Comparison of ENCODE assay signal across 1 cellular context in the genomic region with DNA sequence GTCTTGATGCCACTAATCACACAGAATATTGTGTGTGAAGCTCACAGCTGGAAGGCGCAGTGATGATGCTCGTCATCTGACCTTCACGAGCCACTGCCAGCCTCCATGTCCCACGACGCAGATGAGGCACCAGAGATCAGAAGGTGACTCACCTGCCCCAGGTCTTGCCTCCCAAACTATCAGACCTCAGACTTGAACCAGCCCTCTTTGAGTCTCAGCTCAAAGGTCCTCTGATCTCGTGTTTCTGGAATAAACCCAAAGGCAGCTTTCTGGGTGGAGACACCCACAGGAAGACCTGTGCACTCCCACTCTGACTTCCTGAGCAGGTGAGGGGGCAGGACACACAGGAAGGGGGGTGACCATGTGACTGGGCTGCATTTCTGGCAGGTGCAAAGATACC.
TF ChIP-seq lines count a peak whose summit lies in the region.

No MANE protein-coding gene starts in this region.

TF ChIP-seq in H1, 55 proteins besides CTCF, POLR2A, EP300 and RAD21:
- no peak for TF ChIP-seq BCL11A (IDR thresholded peaks at IDR 0.05; ENCODE audit: low read depth in 2 of 2, low read length in 2 of 2)
- no peak for TF ChIP-seq ZNF274 (IDR thresholded peaks at IDR 0.05; ENCODE audit: borderline replicate concordance, extremely low read depth, low read length)
- no peak for TF ChIP-seq JUN (IDR thresholded peaks at IDR 0.05; ENCODE audit: low read depth, low read length)
- TF ChIP-seq MAFK (IDR thresholded peaks at IDR 0.05; ENCODE audit: low read depth, low read length), result no peak
- no peak for TF ChIP-seq FOSL1 (IDR thresholded peaks at IDR 0.05; ENCODE audit: insufficient read depth, low read depth, low read length)
- TF ChIP-seq YY1 (IDR thresholded peaks at IDR 0.05; ENCODE audit: low read depth, low read length), result no peak
- TF ChIP-seq, protein P1, sequence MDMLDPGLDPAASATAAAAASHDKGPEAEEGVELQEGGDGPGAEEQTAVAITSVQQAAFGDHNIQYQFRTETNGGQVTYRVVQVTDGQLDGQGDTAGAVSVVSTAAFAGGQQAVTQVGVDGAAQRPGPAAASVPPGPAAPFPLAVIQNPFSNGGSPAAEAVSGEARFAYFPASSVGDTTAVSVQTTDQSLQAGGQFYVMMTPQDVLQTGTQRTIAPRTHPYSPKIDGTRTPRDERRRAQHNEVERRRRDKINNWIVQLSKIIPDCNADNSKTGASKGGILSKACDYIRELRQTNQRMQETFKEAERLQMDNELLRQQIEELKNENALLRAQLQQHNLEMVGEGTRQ (IDR thresholded peaks at IDR 0.05; ENCODE audit: low read length), result no peak
- TF ChIP-seq KDM1A (IDR thresholded peaks at IDR 0.05; ENCODE audit: borderline replicate concordance, low read length), result no peak
- no peak for TF ChIP-seq BACH1 (IDR thresholded peaks at IDR 0.05; ENCODE audit: low read length)
- TF ChIP-seq GTF2F1 (IDR thresholded peaks at IDR 0.05; ENCODE audit: borderline replicate concordance, low read depth, low read length), result no peak
- TF ChIP-seq CHD7 (IDR thresholded peaks at IDR 0.05; ENCODE audit: insufficient replicate concordance, low read length), result no peak
- TF ChIP-seq NRF1 (IDR thresholded peaks at IDR 0.05; ENCODE audit: low read depth, low read length), result no peak
- TF ChIP-seq CBX8 (IDR thresholded peaks at IDR 0.05; ENCODE audit: borderline replicate concordance, low read depth, low read length), result no peak
- no peak for TF ChIP-seq SAP30 (IDR thresholded peaks at IDR 0.05; ENCODE audit: insufficient read depth, insufficient replicate concordance, low read length)
- TF ChIP-seq SIX5 (IDR thresholded peaks at IDR 0.05; ENCODE audit: low read depth, low read length), result no peak
- TF ChIP-seq TAF1 (IDR thresholded peaks at IDR 0.05; ENCODE audit: low read depth, low read length), result no peak
- TF ChIP-seq RNF2 (IDR thresholded peaks at IDR 0.05; ENCODE audit: borderline replicate concordance, low read depth, low read length, missing control alignments, poor library complexity, severe bottlenecking), result no peak
